Comparison of ENCODE assay signal across 8 cellular contexts in the genomic region with DNA sequence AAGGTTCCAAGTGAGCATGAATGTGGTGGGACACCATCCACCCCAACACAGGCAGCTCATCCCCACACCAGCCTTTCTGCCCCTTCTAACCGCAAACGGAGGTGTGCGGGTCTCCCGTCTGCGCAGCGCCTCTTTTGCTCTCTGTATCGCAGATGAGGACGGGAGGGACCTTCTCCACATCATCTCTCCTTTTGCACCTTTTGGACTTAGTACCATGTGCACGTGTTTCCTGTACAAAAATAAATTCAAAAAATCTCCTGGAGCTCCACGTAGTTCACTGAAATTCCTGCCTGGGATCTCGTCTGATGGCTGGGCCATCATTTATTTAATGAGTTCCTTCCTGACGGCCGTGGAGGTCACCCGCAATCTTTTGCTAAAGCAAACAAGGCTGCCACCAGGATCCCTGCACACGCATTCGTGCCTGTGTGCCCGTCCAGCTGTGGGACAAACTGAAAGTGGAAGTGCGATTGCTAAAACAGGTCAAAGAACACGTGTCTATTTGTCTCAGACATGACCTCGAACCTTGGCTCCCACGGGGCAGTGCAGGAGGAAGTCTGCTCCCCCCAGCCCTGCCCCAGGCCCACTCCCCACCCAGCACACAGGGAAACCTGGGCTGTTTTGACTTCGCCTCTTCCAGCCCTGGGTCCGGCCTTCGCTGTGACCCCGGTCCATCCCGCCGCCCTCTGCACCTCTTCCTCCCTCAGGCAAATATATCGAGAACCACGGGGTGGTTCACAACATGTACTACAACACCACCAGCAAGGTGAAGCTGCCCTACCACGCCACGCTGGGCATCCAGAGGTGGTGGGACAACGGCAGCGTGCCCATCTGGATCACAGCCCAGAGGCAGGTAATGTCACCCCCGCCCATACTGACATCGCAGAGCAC. TPM values are rescaled to one million over a fixed set of nuclear protein-coding genes. Genes with fewer than 3 reads are reported as not detected.
DNase-seq lines count a peak whose midpoint lies in the region; ATAC-seq and TF ChIP-seq lines count a peak whose summit lies in the region.

No MANE protein-coding gene starts in this region.

- peak overlapping the region; percentile 52 for H3K27ac Mint-ChIP-seq in activated CD4-positive, alpha-beta memory T cell treated with anti-CD3 and anti-CD28 coated beads for 36 hours

- no peaks in the 10 kb centered on the region for H3K9me3 ChIP-seq in lower lobe of right lung

- CTCF ChIA-PET in activated CD4-positive, alpha-beta memory T cell treated with anti-CD3 and anti-CD28 coated beads for 36 hours (lab: Charles Lee): interaction anchor here (1.2 to 2.0 kb wide), 3 partner anchors 9 to 13 kb away, joined by 3 to 8 read pairs (median 6); no protein-coding TSS in a partner anchor

- H3K27me3 Mint-ChIP-seq in activated CD4-positive, alpha-beta memory T cell treated with anti-CD3 and anti-CD28 coated beads for 36 hours: peaks cover 3% of the 10 kb centered on the region

- POLR2A ChIA-PET in activated CD4-positive, alpha-beta memory T cell treated with anti-CD3 and anti-CD28 coated beads for 36 hours (lab: Charles Lee): no interaction called here

- no peaks in the 10 kb centered on the region for H3K36me3 Mint-ChIP-seq in activated CD4-positive, alpha-beta memory T cell treated with anti-CD3 and anti-CD28 coated beads for 36 hours

- intact Hi-C loops in activated CD4-positive, alpha-beta memory T cell treated with anti-CD3 and anti-CD28 coated beads for 36 hours (cut with micrococcal nuclease): no loop called here
- intact Hi-C loops in lower lobe of right lung (cut with DNase I): no loop called here

- H3K27ac ChIP-seq in lower lobe of right lung: peak overlapping the region; percentile 51

- peak overlapping the region; percentile 35 for H3K4me3 ChIP-seq in lower lobe of right lung

- H3K36me3 ChIP-seq in lower lobe of right lung: no peaks in the 10 kb centered on the region

- DNase-seq in stimulated activated CD4-positive, alpha-beta T cell treated with anti-CD3 and anti-CD28 coated beads, Interleukin-2, amount 100 ng/mL, for 4 hours (ENCODE audit: low read depth): peak; percentile 16
- no peak for DNase-seq in stimulated activated CD4-positive, alpha-beta T cell treated with anti-CD3 and anti-CD28 coated beads, Interleukin-2, amount 100 ng/mL, for 48 hours
- peak; percentile 21 for DNase-seq in activated CD4-positive, alpha-beta memory T cell treated with anti-CD3 and anti-CD28 coated beads for 36 hours
- DNase-seq in lower lobe of right lung (no peak), DMS114 treated with DMSO at 0.1 percent for 48 hours (lab: John Stamatoyannopoulos, UW; ENCODE audit: unreplicated experiment) (no peak), NCI-H1092 (lab: John Stamatoyannopoulos, UW) (no peak)
- no peak for DNase-seq in central memory CD4-positive, alpha-beta T cell

- ATAC-seq in lower lobe of right lung: peak; percentile 37
- ATAC-seq in GM21737 (IDR thresholded peaks at IDR 0.05; ENCODE audit: unreplicated experiment): no peak

- H3K4me3 Mint-ChIP-seq in activated CD4-positive, alpha-beta memory T cell treated with anti-CD3 and anti-CD28 coated beads for 36 hours: peak overlapping the region; percentile 55

- no peaks in the 10 kb centered on the region for H3K9me3 Mint-ChIP-seq in activated CD4-positive, alpha-beta memory T cell treated with anti-CD3 and anti-CD28 coated beads for 36 hours

- peaks cover 19% of the 10 kb centered on the region for H3K4me1 Mint-ChIP-seq in activated CD4-positive, alpha-beta memory T cell treated with anti-CD3 and anti-CD28 coated beads for 36 hours (ENCODE audit: low read depth)

- TF ChIP-seq CTCF in lower lobe of right lung (IDR thresholded peaks at IDR 0.05): no peak

- H3K4me1 ChIP-seq in lower lobe of right lung: peaks cover 16% of the 10 kb centered on the region

- peaks cover 7% of the 10 kb centered on the region for H3K27me3 ChIP-seq in lower lobe of right lung (ENCODE audit: low read depth)

RNA-seq across cellular contexts. Expression of a gene that starts 2.3 kb away (rescaled TPM):
- under 1 TPM in 1 of 2 experiments, not detected in 1; 0.10 TPM for total RNA-seq in activated CD4-positive, alpha-beta memory T cell treated with anti-CD3 and anti-CD28 coated beads for 36 hours
- total RNA-seq in lower lobe of right lung: 0.18 TPM

RNA-seq across cellular contexts. Expression of a gene that starts 44.9 kb away (rescaled TPM):
- total RNA-seq in activated CD4-positive, alpha-beta memory T cell treated with anti-CD3 and anti-CD28 coated beads for 36 hours: 1 to 10 TPM; 2.5 to 3.1 TPM
- 3.9 TPM for total RNA-seq in lower lobe of right lung

Comparison
In these comparisons a context has a peak if more than half of its experiments do, and no peak if none do; other contexts are left out.
1. DNase-seq: peak in stimulated activated CD4-positive, alpha-beta T cell treated with anti-CD3 and anti-CD28 coated beads, Interleukin-2, amount 100 ng/mL, for 4 hours (single experiment) and activated CD4-positive, alpha-beta memory T cell treated with anti-CD3 and anti-CD28 coated beads for 36 hours (single experiment); none in stimulated activated CD4-positive, alpha-beta T cell treated with anti-CD3 and anti-CD28 coated beads, Interleukin-2, amount 100 ng/mL, for 48 hours (0 of 2), lower lobe of right lung (single experiment), central memory CD4-positive, alpha-beta T cell (single experiment), DMS114 treated with DMSO at 0.1 percent for 48 hours (single experiment) and NCI-H1092 (single experiment).